Comparison of ENCODE assay signal across 8 cellular contexts in genomic region chr2:231925303-231926179, GRCh38. TPM values are rescaled to one million over a fixed set of nuclear protein-coding genes. Genes with fewer than 3 reads are reported as not detected.
DNase-seq lines count a peak whose midpoint lies in the region; ATAC-seq and TF ChIP-seq lines count a peak whose summit lies in the region.

No MANE protein-coding gene starts in this region.

- under 1% methylated on average over 96 of the region's 96 CpGs for WGBS in right cardiac atrium
- WGBS in psoas muscle, 3 donors, result 1% methylated on average over 77 to 96 of the region's 96 CpGs

- H3K27ac ChIP-seq in ascending aorta (no peak overlapping the region), right cardiac atrium (ENCODE audit: low read length) (no peak overlapping the region), psoas muscle (no peak overlapping the region), upper lobe of right lung (no peak overlapping the region)

- H3K4me1 ChIP-seq in ascending aorta (peaks cover 8 to 9% of the 10 kb centered on the region in 2 donors), right cardiac atrium (ENCODE audit: control insufficient read depth, insufficient read depth, low read length) (peaks cover 2% of the 10 kb centered on the region), psoas muscle (peaks cover 22% of the 10 kb centered on the region), upper lobe of right lung (peaks cover 22% of the 10 kb centered on the region)

- no peak overlapping the region for H3K4me3 Mint-ChIP-seq in T-helper 2 cell treated with Interferon-gamma antibody and Interleukin-4, amounts not matched to agents 5 μg/mL and 100 μg/mL, for 36 hours

- H3K9me3 Mint-ChIP-seq in T-helper 2 cell treated with Interferon-gamma antibody and Interleukin-4, amounts not matched to agents 5 μg/mL and 100 μg/mL, for 36 hours, result no peaks in the 10 kb centered on the region

- H3K27me3 ChIP-seq in ascending aorta, result no peaks in the 10 kb centered on the region
- no peaks in the 10 kb centered on the region for H3K27me3 ChIP-seq in right cardiac atrium (ENCODE audit: control insufficient read depth, insufficient read depth)
- H3K27me3 ChIP-seq in psoas muscle (ENCODE audit: insufficient read depth in 3 of 3, low read length in 2 of 3), result peaks cover 0 to 84% (median 13%) of the 10 kb centered on the region in 3 donors
- H3K27me3 ChIP-seq in upper lobe of right lung, result peaks cover 74% of the 10 kb centered on the region

- no peaks in the 10 kb centered on the region for H3K36me3 Mint-ChIP-seq in T-helper 2 cell treated with Interferon-gamma antibody and Interleukin-4, amounts not matched to agents 5 μg/mL and 100 μg/mL, for 36 hours (ENCODE audit: low read depth)

- TF ChIP-seq CTCF in ascending aorta (IDR thresholded peaks at IDR 0.05), result peak; percentile 62 to 87 (median 71)
- peak; percentile 94 for TF ChIP-seq CTCF in psoas muscle (IDR thresholded peaks at IDR 0.05)
- TF ChIP-seq CTCF in upper lobe of right lung (IDR thresholded peaks at IDR 0.05), result peak; percentile 91

- DNase-seq in NCI-H524 (lab: John Stamatoyannopoulos, UW) (peak; percentile 35 to 79), NCI-H524 treated with DMSO at 0.1 percent for 48 hours (lab: John Stamatoyannopoulos, UW) (no peak), M059J (ENCODE audit: low read depth) (peak; percentile 79), ascending aorta (ENCODE audit: low spot score in 2 of 2) (peak in 1 of 2 donors; percentile 80), right cardiac atrium (peak; percentile 89 to 95 (median 94)), psoas muscle (peak; percentile 86 to 93), upper lobe of right lung (peak; percentile 90)
- DNase-seq in T-helper 2 cell treated with Interferon-gamma antibody and Interleukin-4, amounts not matched to agents 5 μg/mL and 100 μg/mL, for 36 hours (ENCODE audit: low spot score), result peak; percentile 65

- no peaks in the 10 kb centered on the region for H3K36me3 ChIP-seq in ascending aorta
- no peaks in the 10 kb centered on the region for H3K36me3 ChIP-seq in psoas muscle (ENCODE audit: insufficient read depth in 1 of 2, low read depth in 1 of 2)
- H3K36me3 ChIP-seq in upper lobe of right lung, result no peaks in the 10 kb centered on the region

- intact Hi-C loops in ascending aorta (cut with DNase I), result loop anchor here (5.0 to 10.0 kb wide), 2 partner anchors 402 to 599 kb away; partner anchors contain the start of genes CHRND and PRSS56
- intact Hi-C loops in right cardiac atrium (cut with DNase I), result loop anchor here (5.0 to 10.0 kb wide), 4 partner anchors 217 to 599 kb away; partner anchors contain the start of genes CHRND (in 1 of the 4) and PRSS56 (in 1 of the 4)
- intact Hi-C loops in psoas muscle (cut with DNase I), result loop anchor here (1.0 to 10.0 kb wide), 6 partner anchors 213 to 589 kb away; no protein-coding TSS in a partner anchor
- intact Hi-C loops in upper lobe of right lung (cut with DNase I), result loop anchor here (10.0 kb wide), 1 partner anchor 509 kb away; no protein-coding TSS in a partner anchor

- no peaks in the 10 kb centered on the region for H3K9me3 ChIP-seq in ascending aorta
- no peaks in the 10 kb centered on the region for H3K9me3 ChIP-seq in right cardiac atrium (ENCODE audit: control insufficient read depth, low read length)
- H3K9me3 ChIP-seq in psoas muscle, result no peaks in the 10 kb centered on the region
- no peaks in the 10 kb centered on the region for H3K9me3 ChIP-seq in upper lobe of right lung

- H3K27me3 Mint-ChIP-seq in T-helper 2 cell treated with Interferon-gamma antibody and Interleukin-4, amounts not matched to agents 5 μg/mL and 100 μg/mL, for 36 hours (ENCODE audit: low read depth), result peaks cover 44% of the 10 kb centered on the region

- H3K4me3 ChIP-seq in ascending aorta (peak overlapping the region; percentile 50 to 63), right cardiac atrium (ENCODE audit: low read length) (peak overlapping the region; percentile 18), psoas muscle (peak overlapping the region; percentile 63), upper lobe of right lung (peak overlapping the region; percentile 41)

- no peak overlapping the region for H3K27ac Mint-ChIP-seq in T-helper 2 cell treated with Interferon-gamma antibody and Interleukin-4, amounts not matched to agents 5 μg/mL and 100 μg/mL, for 36 hours

- H3K4me1 Mint-ChIP-seq in T-helper 2 cell treated with Interferon-gamma antibody and Interleukin-4, amounts not matched to agents 5 μg/mL and 100 μg/mL, for 36 hours (ENCODE audit: low read depth), result no peaks in the 10 kb centered on the region

- ATAC-seq in right cardiac atrium, result peak; percentile 89 to 94
- ATAC-seq in psoas muscle, result peak; percentile 92 to 98 (median 95)
- ATAC-seq in upper lobe of right lung, result peak; percentile 94

RNA-seq across cellular contexts. Expression of gene NPPC, which starts 0.7 kb away (rescaled TPM):
- total RNA-seq in M059J (2014; rRNA removed; shearing (Covaris generic)), result not detected in 2 replicates
- total RNA-seq in ascending aorta (not detected), right cardiac atrium (10 to 100 TPM in 1 of 4 donors, 1 to 10 TPM in 3; 2.1 to 14.0 (median 3.4) TPM), psoas muscle (1 to 10 TPM in 2 of 4 donors, under 1 TPM in 1, not detected in 1; 0.71 to 1.4 (median 1.1) TPM), upper lobe of right lung (not detected)
- polyA plus RNA-seq in right cardiac atrium (1.7 TPM), psoas muscle (10 to 100 TPM in 1 of 3 donors, under 1 TPM in 2; 0.29 to 26.9 (median 0.37) TPM)

RNA-seq across cellular contexts. Expression of gene DIS3L2, which starts 36.0 kb away (rescaled TPM):
- 7.4 and 10.6 TPM in 2 replicates for total RNA-seq in M059J (2014; rRNA removed; shearing (Covaris generic))
- total RNA-seq in ascending aorta (20.6 TPM), right cardiac atrium (10 to 100 TPM; 19.2 to 25.4 (median 22.4) TPM), psoas muscle (10 to 100 TPM; 14.8 to 20.8 (median 17.2) TPM), upper lobe of right lung (35.8 TPM)
- polyA plus RNA-seq in right cardiac atrium (11.0 TPM), psoas muscle (10 to 100 TPM; 10.7 to 16.4 (median 12.4) TPM)
